In genomic region chr15:26438718-26439117, GRCh38 we compare ENCODE assay signal across 29 cellular contexts.
"Had no signal": no experiment of that assay in that cellular context is flagged by ENCODE, and none has a peak within 500 bp of the region (broad histone marks: within the 10 kb centered on the region; RNA-seq: fewer than 3 reads in every experiment).

No MANE protein-coding gene starts in this region.

- H3K36me3 ChIP-seq: brain microvascular endothelial cell, gastrocnemius medialis, upper lobe of left lung had no signal

- H3K4me3 ChIP-seq: coronary artery, gastrocnemius medialis, hepatocyte, smooth muscle cell, upper lobe of left lung had no signal

- H3K4me1 ChIP-seq: gastrocnemius medialis, upper lobe of left lung had no signal

- H3K4me3 Mint-ChIP-seq: activated CD4-positive, alpha-beta memory T cell treated with anti-CD3 and anti-CD28 coated beads for 36 hours; activated CD4-positive, alpha-beta T cell treated with anti-CD3 and anti-CD28 coated beads, Interleukin-2, amount 10 ng/mL, durations not matched to agents 24 days and 14 days; activated T-helper 1 cell treated with anti-CD3 and anti-CD28 coated beads, Interleukin-12 subunit alpha, Interleukin-12 subunit beta, Interleukin-2, Interleukin-4 antibody, amounts not matched to agents 30 ng/mL and 10 ng/mL and 1 ng/mL, durations not matched to agents 14 hours and 24 hours and 36 hours; effector memory CD8-positive, alpha-beta T cell; stimulated activated memory B cell treated with anti-CD40 and anti-IgM and Interleukin-4, amounts not matched to agents 10 μg/mL and 1 μg/mL and 100 μg/mL, for 72 hours; stimulated activated naive CD8-positive, alpha-beta T cell treated with anti-CD3 and anti-CD28 coated beads, Interleukin-15, amount 100 ng/mL, for 72 hours; T-helper 17 cell had no signal

- H3K27ac ChIP-seq: brain microvascular endothelial cell, coronary artery, gastrocnemius medialis, hepatocyte, upper lobe of left lung had no signal

- H3K27ac Mint-ChIP-seq: activated CD4-positive, alpha-beta memory T cell treated with anti-CD3 and anti-CD28 coated beads for 36 hours; activated CD4-positive, alpha-beta T cell treated with anti-CD3 and anti-CD28 coated beads, Interleukin-2, amount 10 ng/mL, durations not matched to agents 24 days and 14 days; activated naive CD4-positive, alpha-beta T cell treated with anti-CD3 and anti-CD28 coated beads, Interleukin-2, amount 50 U/mL, for 72 hours; activated T-helper 1 cell treated with anti-CD3 and anti-CD28 coated beads, Interleukin-12 subunit alpha, Interleukin-12 subunit beta, Interleukin-2, Interleukin-4 antibody, amounts not matched to agents 30 ng/mL and 10 ng/mL and 1 ng/mL, durations not matched to agents 14 hours and 24 hours and 36 hours; effector memory CD8-positive, alpha-beta T cell; stimulated activated memory B cell treated with anti-CD40 and anti-IgM and Interleukin-4, amounts not matched to agents 10 μg/mL and 1 μg/mL and 100 μg/mL, for 72 hours; stimulated activated naive CD8-positive, alpha-beta T cell treated with anti-CD3 and anti-CD28 coated beads, Interleukin-15, amount 100 ng/mL, for 72 hours; T-helper 17 cell had no signal

- H3K27me3 Mint-ChIP-seq: activated CD4-positive, alpha-beta memory T cell treated with anti-CD3 and anti-CD28 coated beads for 36 hours; activated CD4-positive, alpha-beta T cell treated with anti-CD3 and anti-CD28 coated beads, Interleukin-2, amount 10 ng/mL, durations not matched to agents 24 days and 14 days; effector memory CD8-positive, alpha-beta T cell; stimulated activated memory B cell treated with anti-CD40 and anti-IgM and Interleukin-4, amounts not matched to agents 10 μg/mL and 1 μg/mL and 100 μg/mL, for 72 hours; stimulated activated naive CD8-positive, alpha-beta T cell treated with anti-CD3 and anti-CD28 coated beads, Interleukin-15, amount 100 ng/mL, for 72 hours; T-helper 17 cell had no signal

- DNase-seq: activated CD4-positive, alpha-beta memory T cell treated with anti-CD3 and anti-CD28 coated beads for 36 hours; activated CD4-positive, alpha-beta T cell treated with anti-CD3 and anti-CD28 coated beads, Interleukin-2, amount 10 ng/mL, durations not matched to agents 24 days and 14 days; activated CD4-positive, CD25-positive, alpha-beta regulatory T cell treated with anti-CD3 and anti-CD28 coated beads, Interleukin-2, amount 50 U/mL, for 72 hours; activated CD8-positive, alpha-beta memory T cell treated with anti-CD3 and anti-CD28 coated beads, Interleukin-2, amount 50 U/mL, for 4 hours; activated gamma-delta T cell treated with Interleukin-2 at 50 U/mL for 16 hours; activated T-cell treated with anti-CD3 and anti-CD28 coated beads, Interleukin-2, amount 50 U/mL, for 1 hour; brain microvascular endothelial cell; effector memory CD8-positive, alpha-beta T cell; erythroblast; gastrocnemius medialis; kidney; left colon; mammary epithelial cell; posterior cingulate gyrus; stimulated activated CD4-positive, alpha-beta T cell treated with anti-CD3 and anti-CD28 coated beads, Interleukin-1b, Interleukin-23, amount 100 ng/mL, for 48 hours; stimulated activated CD4-positive, alpha-beta T cell treated with anti-CD3 and anti-CD28 coated beads, Interleukin-4, amount 100 ng/mL, for 4 hours; stimulated activated CD8-positive, alpha-beta memory T cell treated with anti-CD3 and anti-CD28 coated beads, Interleukin-4, amount 100 ng/mL, for 48 hours; stimulated activated naive CD8-positive, alpha-beta T cell treated with anti-CD3 and anti-CD28 coated beads, Interleukin-15, amount 100 ng/mL, for 72 hours; substantia nigra; SW 1271; T-helper 17 cell; T1000; upper lobe of left lung had no signal

- H3K36me3 Mint-ChIP-seq: activated CD4-positive, alpha-beta memory T cell treated with anti-CD3 and anti-CD28 coated beads for 36 hours; stimulated activated memory B cell treated with anti-CD40 and anti-IgM and Interleukin-4, amounts not matched to agents 10 μg/mL and 1 μg/mL and 100 μg/mL, for 72 hours had no signal

- H3K9me3 ChIP-seq: gastrocnemius medialis had no signal

- H3K27me3 ChIP-seq: brain microvascular endothelial cell, gastrocnemius medialis, hepatocyte, upper lobe of left lung had no signal

- ATAC-seq: activated naive CD4-positive, alpha-beta T cell treated with anti-CD3 and anti-CD28 coated beads, Interleukin-2, amount 50 U/mL, for 72 hours; effector memory CD8-positive, alpha-beta T cell; gastrocnemius medialis; left colon; stimulated activated memory B cell treated with anti-CD40 and anti-IgM and Interleukin-4, amounts not matched to agents 10 μg/mL and 1 μg/mL and 100 μg/mL, for 72 hours; stimulated activated naive CD8-positive, alpha-beta T cell treated with anti-CD3 and anti-CD28 coated beads, Interleukin-15, amount 100 ng/mL, for 72 hours; T-helper 17 cell had no signal

- H3K4me1 Mint-ChIP-seq: activated CD4-positive, alpha-beta T cell treated with anti-CD3 and anti-CD28 coated beads, Interleukin-2, amount 10 ng/mL, durations not matched to agents 24 days and 14 days; stimulated activated memory B cell treated with anti-CD40 and anti-IgM and Interleukin-4, amounts not matched to agents 10 μg/mL and 1 μg/mL and 100 μg/mL, for 72 hours; stimulated activated naive CD8-positive, alpha-beta T cell treated with anti-CD3 and anti-CD28 coated beads, Interleukin-15, amount 100 ng/mL, for 72 hours; T-helper 17 cell had no signal
